1 cellular context compared by ENCODE assay signal in genomic region chr1:160756617-160757206, GRCh38.
TF ChIP-seq lines count a peak whose summit lies in the region.

No MANE protein-coding gene starts in this region.

TF ChIP-seq in K562, 482 proteins besides CTCF, POLR2A, EP300 and RAD21:
- no peak for TF ChIP-seq SIN3A (IDR thresholded peaks at IDR 0.05; ENCODE audit: borderline replicate concordance in 2 of 2, control insufficient read depth in 1 of 2, low read depth in 2 of 2, low read length in 2 of 2)
- TF ChIP-seq RUNX1 (IDR thresholded peaks at IDR 0.05; ENCODE audit: low read depth), result no peak
- no peak for TF ChIP-seq ZNF586 (CRISPR knock-in tag; conservative IDR thresholded peaks at IDR 0.05)
- 0 out of 2 replicates have a peak, but pooled peaks have one; percentile 10 for TF ChIP-seq ZNF316 (IDR thresholded peaks at IDR 0.05)
- no peak for TF ChIP-seq HMBOX1 (IDR thresholded peaks at IDR 0.05)
- no peak for TF ChIP-seq NFIX (CRISPR knock-in tag; IDR thresholded peaks at IDR 0.05; ENCODE audit: low read depth)
